ENCODE assay signal across 18 cellular contexts in the genomic region with DNA sequence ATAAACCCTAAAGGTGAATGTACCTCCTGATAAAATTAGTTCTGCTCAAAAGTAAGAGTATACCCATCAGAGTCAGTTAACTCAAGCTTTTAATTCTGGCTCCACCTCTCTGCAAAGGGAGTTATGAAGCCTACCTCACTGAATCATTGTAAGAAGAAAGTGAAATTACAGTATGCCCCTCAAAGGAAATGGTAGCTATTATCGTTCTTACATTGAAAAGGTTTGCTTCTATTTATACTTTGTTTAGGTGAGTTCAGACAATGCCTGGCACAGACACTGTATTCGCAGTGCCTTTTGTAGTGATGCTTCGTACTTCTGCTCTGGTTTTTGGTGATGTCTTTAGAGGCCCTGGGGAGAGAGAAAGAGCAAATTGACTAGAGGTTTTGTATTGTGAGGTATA. TPM values are rescaled to one million over a fixed set of nuclear protein-coding genes. Genes with fewer than 3 reads are reported as not detected.
DNase-seq lines count a peak whose midpoint lies in the region; ATAC-seq and TF ChIP-seq lines count a peak whose summit lies in the region.
"Had no signal": no experiment of that assay in that cellular context is flagged by ENCODE, and none has a peak within 500 bp of the region (broad histone marks: within the 10 kb centered on the region; RNA-seq: fewer than 3 reads in every experiment).

No MANE protein-coding gene starts in this region.

- no peak for TF ChIP-seq CTCF in esophagus muscularis mucosa (IDR thresholded peaks at IDR 0.05)
- no peak for TF ChIP-seq CTCF in sigmoid colon (IDR thresholded peaks at IDR 0.05)
- no peak for TF ChIP-seq CTCF in ovary (IDR thresholded peaks at IDR 0.05)

- no peaks in the 10 kb centered on the region for H3K9me3 Mint-ChIP-seq in activated naive CD4-positive, alpha-beta T cell treated with anti-CD3 and anti-CD28 coated beads, Interleukin-2, amount 10 ng/mL, durations not matched to agents 7 days and 5 days
- H3K9me3 Mint-ChIP-seq in T-helper 2 cell treated with Interferon-gamma antibody and Interleukin-4, amounts not matched to agents 5 μg/mL and 100 μg/mL, for 36 hours: no peaks in the 10 kb centered on the region
- H3K9me3 Mint-ChIP-seq in stimulated activated naive CD8-positive, alpha-beta T cell treated with anti-CD3 and anti-CD28 coated beads, Interleukin-15, amount 100 ng/mL, for 72 hours: no peaks in the 10 kb centered on the region

- no peak overlapping the region for H3K4me3 Mint-ChIP-seq in activated naive CD4-positive, alpha-beta T cell treated with anti-CD3 and anti-CD28 coated beads, Interleukin-2, amount 10 ng/mL, durations not matched to agents 7 days and 5 days
- H3K4me3 Mint-ChIP-seq in T-helper 2 cell treated with Interferon-gamma antibody and Interleukin-4, amounts not matched to agents 5 μg/mL and 100 μg/mL, for 36 hours: peak overlapping the region; percentile 56
- H3K4me3 Mint-ChIP-seq in stimulated activated naive CD8-positive, alpha-beta T cell treated with anti-CD3 and anti-CD28 coated beads, Interleukin-15, amount 100 ng/mL, for 72 hours: peak overlapping the region; percentile 51 to 63

- intact Hi-C loops in esophagus muscularis mucosa (cut with DNase I): loop anchor here (10.0 kb wide), 1 partner anchor 85 kb away; no protein-coding TSS in a partner anchor
- intact Hi-C loops in sigmoid colon (cut with DNase I): no loop called here
- intact Hi-C loops in ovary (cut with DNase I): loop anchor here in 2 of 4 donors (5.0 to 10.0 kb wide), 2 partner anchors 195 to 208 kb away; no protein-coding TSS in a partner anchor

- no peaks in the 10 kb centered on the region for H3K9me3 ChIP-seq in esophagus muscularis mucosa
- H3K9me3 ChIP-seq in sigmoid colon: no peaks in the 10 kb centered on the region
- H3K9me3 ChIP-seq in ovary: no peaks in the 10 kb centered on the region
- H3K9me3 ChIP-seq: left lung, prostate gland had no signal

- peaks cover 63% of the 10 kb centered on the region for H3K4me1 Mint-ChIP-seq in activated naive CD4-positive, alpha-beta T cell treated with anti-CD3 and anti-CD28 coated beads, Interleukin-2, amount 10 ng/mL, durations not matched to agents 7 days and 5 days
- H3K4me1 Mint-ChIP-seq in T-helper 2 cell treated with Interferon-gamma antibody and Interleukin-4, amounts not matched to agents 5 μg/mL and 100 μg/mL, for 36 hours (ENCODE audit: low read depth): peaks cover 43% of the 10 kb centered on the region
- H3K4me1 Mint-ChIP-seq in stimulated activated naive CD8-positive, alpha-beta T cell treated with anti-CD3 and anti-CD28 coated beads, Interleukin-15, amount 100 ng/mL, for 72 hours: peaks cover 76% of the 10 kb centered on the region

- 49% methylated on average over 3 of the region's 3 CpGs for WGBS in esophagus muscularis mucosa
- WGBS in sigmoid colon, 2 donors: 58 to 86% methylated on average over 3 of the region's 3 CpGs
- WGBS in ovary, 3 donors: 72 to 80% (median 74%) methylated on average over 3 of the region's 3 CpGs

- no peak for DNase-seq in activated naive CD4-positive, alpha-beta T cell treated with anti-CD3 and anti-CD28 coated beads, Interleukin-2, amount 10 ng/mL, durations not matched to agents 7 days and 5 days
- no peak for DNase-seq in activated naive CD4-positive, alpha-beta T cell (lab: John Stamatoyannopoulos, UW)
- DNase-seq in T-helper 2 cell treated with Interferon-gamma antibody and Interleukin-4, amounts not matched to agents 5 μg/mL and 100 μg/mL, for 36 hours (ENCODE audit: low spot score): no peak
- DNase-seq in esophagus muscularis mucosa (ENCODE audit: extremely low spot score) (no peak), sigmoid colon (no peak), ovary (no peak)
- DNase-seq in stimulated activated naive CD8-positive, alpha-beta T cell treated with anti-CD3 and anti-CD28 coated beads, Interleukin-15, amount 100 ng/mL, for 72 hours: no peak
- DNase-seq: cerebellar nuclear complex; foreskin keratinocyte; GF-D8; left lung; NCI-H1092 treated with DMSO at 0.1 percent for 48 hours; stimulated activated CD4-positive, alpha-beta T cell treated with anti-CD3 and anti-CD28 coated beads, Interleukin-15, amount 100 ng/mL, for 24 hours; T-helper 9 cell had no signal

- H3K4me3 ChIP-seq in esophagus muscularis mucosa (no peak overlapping the region), sigmoid colon (no peak overlapping the region), ovary (no peak overlapping the region)
- H3K4me3 ChIP-seq: K562, left lung, prostate gland had no signal

- H3K36me3 Mint-ChIP-seq in activated naive CD4-positive, alpha-beta T cell treated with anti-CD3 and anti-CD28 coated beads, Interleukin-2, amount 10 ng/mL, durations not matched to agents 7 days and 5 days: peaks cover 54% of the 10 kb centered on the region
- H3K36me3 Mint-ChIP-seq in T-helper 2 cell treated with Interferon-gamma antibody and Interleukin-4, amounts not matched to agents 5 μg/mL and 100 μg/mL, for 36 hours (ENCODE audit: low read depth): peaks cover 59% of the 10 kb centered on the region

- CTCF ChIA-PET in activated naive CD4-positive, alpha-beta T cell treated with anti-CD3 and anti-CD28 coated beads, Interleukin-2, amount 10 ng/mL, durations not matched to agents 7 days and 5 days (lab: Charles Lee): interaction anchor here (0.6 to 4.4 kb wide), 5 partner anchors 12 to 22 kb away, joined by 3 to 20 read pairs (median 4); a partner anchor contains a TSS

- H3K27me3 Mint-ChIP-seq in activated naive CD4-positive, alpha-beta T cell treated with anti-CD3 and anti-CD28 coated beads, Interleukin-2, amount 10 ng/mL, durations not matched to agents 7 days and 5 days: no peaks in the 10 kb centered on the region
- H3K27me3 Mint-ChIP-seq in T-helper 2 cell treated with Interferon-gamma antibody and Interleukin-4, amounts not matched to agents 5 μg/mL and 100 μg/mL, for 36 hours (ENCODE audit: low read depth): no peaks in the 10 kb centered on the region
- no peaks in the 10 kb centered on the region for H3K27me3 Mint-ChIP-seq in stimulated activated naive CD8-positive, alpha-beta T cell treated with anti-CD3 and anti-CD28 coated beads, Interleukin-15, amount 100 ng/mL, for 72 hours

- H3K27me3 ChIP-seq in esophagus muscularis mucosa: no peaks in the 10 kb centered on the region
- no peaks in the 10 kb centered on the region for H3K27me3 ChIP-seq in sigmoid colon
- H3K27me3 ChIP-seq in ovary: no peaks in the 10 kb centered on the region
- H3K27me3 ChIP-seq: foreskin keratinocyte, left lung had no signal

- TF ChIP-seq EP300 in esophagus muscularis mucosa (IDR thresholded peaks at IDR 0.05) (no peak), sigmoid colon (IDR thresholded peaks at IDR 0.05) (no peak), ovary (IDR thresholded peaks at IDR 0.05) (no peak)

- H3K36me3 ChIP-seq in esophagus muscularis mucosa (peaks cover 9 to 45% (median 29%) of the 10 kb centered on the region in 4 donors), sigmoid colon (peaks cover 9 to 35% (median 15%) of the 10 kb centered on the region in 4 donors), ovary (no peaks in the 10 kb centered on the region)
- H3K36me3 ChIP-seq: prostate gland had no signal

- peak overlapping the region; percentile 82 for H3K27ac Mint-ChIP-seq in activated naive CD4-positive, alpha-beta T cell treated with anti-CD3 and anti-CD28 coated beads, Interleukin-2, amount 10 ng/mL, durations not matched to agents 7 days and 5 days
- H3K27ac Mint-ChIP-seq in T-helper 2 cell treated with Interferon-gamma antibody and Interleukin-4, amounts not matched to agents 5 μg/mL and 100 μg/mL, for 36 hours: peak overlapping the region; percentile 50
- H3K27ac Mint-ChIP-seq in stimulated activated naive CD8-positive, alpha-beta T cell treated with anti-CD3 and anti-CD28 coated beads, Interleukin-15, amount 100 ng/mL, for 72 hours: peak overlapping the region; percentile 11 to 69

- H3K27ac ChIP-seq in esophagus muscularis mucosa (replicated peaks in 1 of 4): peak overlapping the region; percentile 22 to 54 (median 42)
- H3K27ac ChIP-seq in sigmoid colon: peak overlapping the region in 2 of 4 donors; percentile 17 to 30
- H3K27ac ChIP-seq in ovary: no peak overlapping the region
- H3K27ac ChIP-seq: foreskin keratinocyte, prostate gland had no signal

- TF ChIP-seq POLR2A in esophagus muscularis mucosa (IDR thresholded peaks at IDR 0.05; ENCODE audit: low read depth): no peak
- TF ChIP-seq POLR2A in sigmoid colon (IDR thresholded peaks at IDR 0.05): no peak
- no peak for TF ChIP-seq POLR2A in ovary (IDR thresholded peaks at IDR 0.05)

- ATAC-seq in stimulated activated naive CD8-positive, alpha-beta T cell treated with anti-CD3 and anti-CD28 coated beads, Interleukin-15, amount 100 ng/mL, for 72 hours: peak; percentile 47
- ATAC-seq in GM19328 (IDR thresholded peaks at IDR 0.05; ENCODE audit: unreplicated experiment): no peak
- ATAC-seq: foreskin keratinocyte, K562, left lung, Right ventricle myocardium inferior had no signal

- H3K4me1 ChIP-seq in esophagus muscularis mucosa: peaks cover 29 to 62% (median 57%) of the 10 kb centered on the region in 4 donors
- peaks cover 0 to 45% (median 36%) of the 10 kb centered on the region in 4 donors for H3K4me1 ChIP-seq in sigmoid colon
- peaks cover 1% of the 10 kb centered on the region for H3K4me1 ChIP-seq in ovary (ENCODE audit: insufficient read depth)
- H3K4me1 ChIP-seq: foreskin keratinocyte had no signal

RNA-seq across cellular contexts. Expression of a gene that starts 10.3 kb away (rescaled TPM):
- 1 to 10 TPM; 2.7 to 6.2 (median 3.0) TPM for total RNA-seq in esophagus muscularis mucosa
- total RNA-seq in sigmoid colon: 10 to 100 TPM in 1 of 4 donors, 1 to 10 TPM in 3; 1.8 to 11.1 (median 5.1) TPM
- 1 to 10 TPM in 2 of 3 donors, under 1 TPM in 1; 0.46 to 2.4 (median 1.0) TPM for polyA plus RNA-seq in sigmoid colon
- total RNA-seq in ovary: 1 to 10 TPM; 2.3 to 6.4 (median 4.7) TPM
- 1 to 10 TPM; 2.3 to 5.1 TPM for polyA plus RNA-seq in ovary

RNA-seq across cellular contexts. Expression of a gene that starts 10.5 kb away (rescaled TPM):
- 100 to 1,000 TPM in 3 of 4 donors, 10 to 100 TPM in 1; 89.7 to 125 (median 111) TPM for total RNA-seq in esophagus muscularis mucosa
- 10 to 100 TPM; 65.8 to 81.7 (median 76.1) TPM for total RNA-seq in sigmoid colon
- 100 to 1,000 TPM in 1 of 3 donors, 10 to 100 TPM in 2; 21.6 to 142 (median 43.7) TPM for polyA plus RNA-seq in sigmoid colon
- total RNA-seq in ovary: 100 to 1,000 TPM in 4 of 7 donors, 10 to 100 TPM in 3; 58.3 to 161 (median 102) TPM
- 100 to 1,000 TPM in 1 of 2 donors, 10 to 100 TPM in 1; 83.4 to 213 TPM for polyA plus RNA-seq in ovary

Comparison
In these comparisons a context has a peak if more than half of its experiments do, and no peak if none do; other contexts are left out.
1. H3K27ac ChIP-seq: peak in esophagus muscularis mucosa (4 of 4); none in ovary (0 of 2).
2. Peak in every context shown above with its lines, with median percentiles within 50 percentile points of each other: H3K27ac Mint-ChIP-seq.